8 cellular contexts compared by ENCODE assay signal in genomic region chr1:223712184-223712855, GRCh38. TPM values are rescaled to one million over a fixed set of nuclear protein-coding genes. Genes with fewer than 3 reads are reported as not detected.
DNase-seq lines count a peak whose midpoint lies in the region; ATAC-seq and TF ChIP-seq lines count a peak whose summit lies in the region.

TSS of gene CAPN2 (plus strand) at chr1:223712539. CDS start at chr1:223712641, 102 bp downstream.

- H3K4me3 ChIP-seq in BE2C (ENCODE audit: low read depth, low read length) (peak within 1 kb of the TSS; percentile 82), esophagus (ENCODE audit: low read depth in 1 of 2, low read length in 2 of 2) (peak within 1 kb of the TSS; percentile 78 to 93), mononuclear cell (ENCODE audit: low read length) (peak within 1 kb of the TSS; percentile 70)

- 0% methylated on average over 71 to 76 of the region's 76 CpGs for WGBS in esophagus, 2 donors

- peak within 1 kb of the TSS; percentile 94 for H3K27ac Mint-ChIP-seq in stimulated activated naive CD8-positive, alpha-beta T cell treated with anti-CD3 and anti-CD28 coated beads, Interleukin-15, Interleukin-2, amounts not matched to agents 100 ng/mL and 50 ng/mL, for 24 hours

- H3K27me3 Mint-ChIP-seq in activated T-cell treated with anti-CD3 and anti-CD28 coated beads, Interleukin-2, amount 50 U/mL, for 4 hours (ENCODE audit: low read depth) = no peaks in the 10 kb centered on the region
- no peaks in the 10 kb centered on the region for H3K27me3 Mint-ChIP-seq in stimulated activated naive CD8-positive, alpha-beta T cell treated with anti-CD3 and anti-CD28 coated beads, Interleukin-15, Interleukin-2, amounts not matched to agents 100 ng/mL and 50 ng/mL, for 24 hours

- ATAC-seq in GM18907 (IDR thresholded peaks at IDR 0.05; ENCODE audit: unreplicated experiment) = peak; percentile 63
- peak; percentile 63 for ATAC-seq in HG03097 (IDR thresholded peaks at IDR 0.05; ENCODE audit: low FRiP score, unreplicated experiment)
- peak; percentile 75 to 77 for ATAC-seq in activated T-cell treated with anti-CD3 and anti-CD28 coated beads, Interleukin-2, amount 50 U/mL, for 4 hours

- H3K9me3 ChIP-seq in BE2C = peaks cover 2% of the 10 kb centered on the region; the same call in 1 of the 2 replicates
- H3K9me3 ChIP-seq in esophagus (ENCODE audit: control insufficient read depth in 2 of 2, insufficient read depth in 1 of 2, low read depth in 1 of 2, low read length in 1 of 2) = no peaks in the 10 kb centered on the region
- H3K9me3 ChIP-seq in mononuclear cell (ENCODE audit: low read depth, low read length) = no peaks in the 10 kb centered on the region

- H3K4me1 ChIP-seq in BE2C (peaks cover 3% of the 10 kb centered on the region; the same call in 1 of the 2 replicates), esophagus (ENCODE audit: control insufficient read depth in 2 of 2, insufficient read depth in 2 of 2, low read length in 1 of 2) (peaks cover 4 to 15% of the 10 kb centered on the region in 2 donors), mononuclear cell (ENCODE audit: insufficient read depth, low read length) (peaks cover 51% of the 10 kb centered on the region)

- peak within 1 kb of the TSS; percentile 91 for H3K4me3 Mint-ChIP-seq in activated T-cell treated with anti-CD3 and anti-CD28 coated beads, Interleukin-2, amount 50 U/mL, for 4 hours
- peak within 1 kb of the TSS; percentile 89 for H3K4me3 Mint-ChIP-seq in stimulated activated naive CD8-positive, alpha-beta T cell treated with anti-CD3 and anti-CD28 coated beads, Interleukin-15, Interleukin-2, amounts not matched to agents 100 ng/mL and 50 ng/mL, for 24 hours

- H3K36me3 ChIP-seq in BE2C (no peaks in the 10 kb centered on the region), esophagus (ENCODE audit: control insufficient read depth in 2 of 2, insufficient read depth in 2 of 2, low read length in 1 of 2) (peaks cover 0 to 5% of the 10 kb centered on the region in 2 donors)

- peak; percentile 45 for TF ChIP-seq CTCF in BE2C (IDR thresholded peaks at IDR 0.05; ENCODE audit: low read depth, low read length)

- peaks cover 59% of the 10 kb centered on the region for H3K4me1 Mint-ChIP-seq in activated T-cell treated with anti-CD3 and anti-CD28 coated beads, Interleukin-2, amount 50 U/mL, for 4 hours (ENCODE audit: low read depth)
- peaks cover 67% of the 10 kb centered on the region for H3K4me1 Mint-ChIP-seq in stimulated activated naive CD8-positive, alpha-beta T cell treated with anti-CD3 and anti-CD28 coated beads, Interleukin-15, Interleukin-2, amounts not matched to agents 100 ng/mL and 50 ng/mL, for 24 hours (ENCODE audit: low read depth)

- H3K27ac ChIP-seq in esophagus (ENCODE audit: low read depth in 2 of 2, low read length in 1 of 2) = peak within 1 kb of the TSS; percentile 92 to 98

- H3K27me3 ChIP-seq in BE2C (no peaks in the 10 kb centered on the region), esophagus (ENCODE audit: control insufficient read depth in 1 of 2, insufficient read depth in 2 of 2, low read length in 2 of 2) (no peaks in the 10 kb centered on the region), mononuclear cell (ENCODE audit: insufficient read depth, low read length) (no peaks in the 10 kb centered on the region)

- peaks cover 6% of the 10 kb centered on the region for H3K36me3 Mint-ChIP-seq in activated T-cell treated with anti-CD3 and anti-CD28 coated beads, Interleukin-2, amount 50 U/mL, for 4 hours (ENCODE audit: insufficient read depth)
- peaks cover 7% of the 10 kb centered on the region for H3K36me3 Mint-ChIP-seq in stimulated activated naive CD8-positive, alpha-beta T cell treated with anti-CD3 and anti-CD28 coated beads, Interleukin-15, Interleukin-2, amounts not matched to agents 100 ng/mL and 50 ng/mL, for 24 hours (ENCODE audit: low read depth)

- no peaks in the 10 kb centered on the region for H3K9me3 Mint-ChIP-seq in activated T-cell treated with anti-CD3 and anti-CD28 coated beads, Interleukin-2, amount 50 U/mL, for 4 hours
- no peaks in the 10 kb centered on the region for H3K9me3 Mint-ChIP-seq in stimulated activated naive CD8-positive, alpha-beta T cell treated with anti-CD3 and anti-CD28 coated beads, Interleukin-15, Interleukin-2, amounts not matched to agents 100 ng/mL and 50 ng/mL, for 24 hours

- DNase-seq in BE2C (peak; percentile 89), NOMO-1 treated with dmso at 0.1 percent for 144 hours (lab: John Stamatoyannopoulos, UW; ENCODE audit: unreplicated experiment) (peak; percentile 56)
- DNase-seq in activated T-cell treated with anti-CD3 and anti-CD28 coated beads, Interleukin-2, amount 50 U/mL, for 4 hours = peak; percentile 44

RNA-seq across cellular contexts. Expression of gene CAPN2, which starts in this region (rescaled TPM):
- polyA plus RNA-seq in BE2C (2012; ENCODE audit: insufficient read depth, insufficient read length, low read depth) = 66.5 TPM
- 10 to 100 TPM; 19.0 to 25.1 (median 19.2) TPM for total RNA-seq in activated T-cell treated with anti-CD3 and anti-CD28 coated beads, Interleukin-2, amount 50 U/mL, for 4 hours
- polyA plus RNA-seq in esophagus = 100 to 1,000 TPM in 1 of 2 donors, 10 to 100 TPM in 1; 89.8 to 159 TPM
- 146 TPM for total RNA-seq in mononuclear cell

Comparison
In these comparisons a context has a peak if more than half of its experiments do, and no peak if none do; other contexts are left out.
1. Peak in every context shown above with its lines: DNase-seq, ATAC-seq, H3K4me3 ChIP-seq and H3K27ac ChIP-seq.